Comparison of ENCODE assay signal across 1 cellular context in the genomic region with DNA sequence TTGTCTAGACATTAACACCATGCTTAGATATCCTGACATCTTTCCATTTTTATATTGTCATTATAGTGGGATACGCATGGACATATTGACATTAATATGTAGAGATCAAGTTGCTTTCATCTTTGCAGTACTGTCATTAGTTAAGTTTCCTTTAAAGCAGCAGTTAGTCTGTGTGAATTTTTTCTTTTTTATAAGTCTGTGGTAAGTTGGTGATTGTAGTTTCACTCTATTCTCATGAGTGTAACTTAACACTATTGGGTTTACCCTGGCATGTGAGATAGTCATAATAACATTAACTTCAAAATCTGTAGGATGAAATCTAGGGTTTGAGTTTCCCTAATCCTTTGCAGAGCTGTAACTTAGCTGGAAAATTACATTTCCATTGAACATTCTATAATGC.
TF ChIP-seq lines count a peak whose summit lies in the region.

No MANE protein-coding gene starts in this region.

TF ChIP-seq in GM12878, 131 proteins besides CTCF, POLR2A, EP300 and RAD21:
- TF ChIP-seq ZNF217 (IDR thresholded peaks at IDR 0.05) (no peak), MTA2 (IDR thresholded peaks at IDR 0.05; ENCODE audit: low read depth) (peak; percentile 29; the same call in 1 of the 2 replicates), MEF2B (IDR thresholded peaks at IDR 0.05; ENCODE audit: partially characterized antibody, poor library complexity, severe bottlenecking) (peak; percentile 71), POLR2AphosphoS5 (IDR thresholded peaks at IDR 0.05; ENCODE audit: low read length) (no peak), ZNF384 (IDR thresholded peaks at IDR 0.05; ENCODE audit: borderline replicate concordance, low read depth, low read length) (0 out of 2 replicates have a peak, but pooled peaks have one; percentile 7), BHLHE40 (IDR thresholded peaks at IDR 0.05; ENCODE audit: borderline replicate concordance in 1 of 2, low read depth in 2 of 2, low read length in 1 of 2) (0 out of 4 replicates have a peak, but pooled peaks of 1 of the 2 experiments have one; percentile 4)
